8 cellular contexts compared by ENCODE assay signal in genomic region chr6:45710304-45710821, GRCh38.
DNase-seq lines count a peak whose midpoint lies in the region; ATAC-seq and TF ChIP-seq lines count a peak whose summit lies in the region.

No MANE protein-coding gene starts in this region.

- 71 to 77% methylated on average over 5 of the region's 5 CpGs for WGBS in lower leg skin, 2 donors

- peak overlapping the region; percentile 36 for H3K27ac ChIP-seq in SJSA1

- H3K4me1 ChIP-seq in SJSA1 (replicated peaks) = peaks cover 35% of the 10 kb centered on the region

- TF ChIP-seq CTCF in lower leg skin (IDR thresholded peaks at IDR 0.05) (no peak), mesothelial cell of epicardium (IDR thresholded peaks at IDR 0.05; ENCODE audit: unreplicated experiment) (no peak)

- no peaks in the 10 kb centered on the region for H3K36me3 Mint-ChIP-seq in dendritic cell treated with granulocyte-macrophage colony-stimulating factor and Interleukin-4, amounts not matched to agents 40 ng/mL and 50 ng/mL, for 4 days (ENCODE audit: low read depth)
- H3K36me3 Mint-ChIP-seq in stimulated activated naive B cell treated with anti-CD40 and anti-IgM and Interleukin-4, amounts not matched to agents 10 μg/mL and 1 μg/mL and 100 μg/mL, for 72 hours = no peaks in the 10 kb centered on the region
- H3K36me3 Mint-ChIP-seq in mesothelial cell of epicardium = no peaks in the 10 kb centered on the region

- DNase-seq in SJSA1 (ENCODE audit: low read depth in 1 of 2, low spot score in 2 of 2) = peak; percentile 64 to 77
- peak; percentile 65 for DNase-seq in stimulated activated naive B cell treated with anti-CD40 and anti-IgM and Interleukin-4, amounts not matched to agents 10 μg/mL and 1 μg/mL and 100 μg/mL, for 72 hours
- DNase-seq in lower leg skin (ENCODE audit: low spot score in 2 of 2) = no peak
- no peak for DNase-seq in NCI-H82 treated with DMSO at 0.1 percent for 48 hours (lab: John Stamatoyannopoulos, UW; ENCODE audit: unreplicated experiment)
- no peak for DNase-seq in mesothelial cell of epicardium (ENCODE audit: low spot score in 2 of 2, unreplicated experiment in 2 of 2)

- ATAC-seq in GM19035 (IDR thresholded peaks at IDR 0.05; ENCODE audit: unreplicated experiment) = peak; percentile 74
- peak; percentile 78 for ATAC-seq in HG02943 (IDR thresholded peaks at IDR 0.05; ENCODE audit: low read depth, unreplicated experiment)
- ATAC-seq in stimulated activated naive B cell treated with anti-CD40 and anti-IgM and Interleukin-4, amounts not matched to agents 10 μg/mL and 1 μg/mL and 100 μg/mL, for 72 hours (replicated peaks) = peak; percentile 78 to 79

- intact Hi-C loops in dendritic cell treated with granulocyte-macrophage colony-stimulating factor and Interleukin-4, amounts not matched to agents 40 ng/mL and 50 ng/mL, for 4 days (cut with micrococcal nuclease) = loop anchor here (5.0 kb wide), 2 partner anchors 333 to 1233 kb away; partner anchors contain the start of gene SUPT3H
- intact Hi-C loops in lower leg skin (cut with DNase I; ENCODE audit: low total_unique reads) = loop anchor here (5.0 to 10.0 kb wide), 2 partner anchors 286 to 998 kb away; no protein-coding TSS in a partner anchor

- H3K9me3 ChIP-seq in SJSA1 (replicated peaks) = no peaks in the 10 kb centered on the region

- H3K27me3 ChIP-seq in SJSA1 (replicated peaks) = no peaks in the 10 kb centered on the region

- H3K36me3 ChIP-seq in SJSA1 = no peaks in the 10 kb centered on the region

- no peaks in the 10 kb centered on the region for H3K27me3 Mint-ChIP-seq in dendritic cell treated with granulocyte-macrophage colony-stimulating factor and Interleukin-4, amounts not matched to agents 40 ng/mL and 50 ng/mL, for 4 days
- H3K27me3 Mint-ChIP-seq in stimulated activated naive B cell treated with anti-CD40 and anti-IgM and Interleukin-4, amounts not matched to agents 10 μg/mL and 1 μg/mL and 100 μg/mL, for 72 hours = peaks cover 0 to 8% of the 10 kb centered on the region in 2 donors
- peaks cover 1% of the 10 kb centered on the region for H3K27me3 Mint-ChIP-seq in mesothelial cell of epicardium (ENCODE audit: low read depth)

- H3K27ac Mint-ChIP-seq in dendritic cell treated with granulocyte-macrophage colony-stimulating factor and Interleukin-4, amounts not matched to agents 40 ng/mL and 50 ng/mL, for 4 days = peak overlapping the region; percentile 77
- H3K27ac Mint-ChIP-seq in stimulated activated naive B cell treated with anti-CD40 and anti-IgM and Interleukin-4, amounts not matched to agents 10 μg/mL and 1 μg/mL and 100 μg/mL, for 72 hours = peak overlapping the region; percentile 92
- H3K27ac Mint-ChIP-seq in mesothelial cell of epicardium = no peak overlapping the region

- peaks cover 31% of the 10 kb centered on the region for H3K4me1 Mint-ChIP-seq in dendritic cell treated with granulocyte-macrophage colony-stimulating factor and Interleukin-4, amounts not matched to agents 40 ng/mL and 50 ng/mL, for 4 days (ENCODE audit: low read depth)
- peaks cover 28 to 42% of the 10 kb centered on the region in 2 donors for H3K4me1 Mint-ChIP-seq in stimulated activated naive B cell treated with anti-CD40 and anti-IgM and Interleukin-4, amounts not matched to agents 10 μg/mL and 1 μg/mL and 100 μg/mL, for 72 hours
- H3K4me1 Mint-ChIP-seq in mesothelial cell of epicardium = peaks cover 15% of the 10 kb centered on the region

- H3K4me3 ChIP-seq in SJSA1 = no peak overlapping the region
- no peak overlapping the region for H3K4me3 ChIP-seq in lower leg skin (ENCODE audit: low read depth, poor library complexity, severe bottlenecking)

- H3K4me3 Mint-ChIP-seq in dendritic cell treated with granulocyte-macrophage colony-stimulating factor and Interleukin-4, amounts not matched to agents 40 ng/mL and 50 ng/mL, for 4 days = no peak overlapping the region
- no peak overlapping the region for H3K4me3 Mint-ChIP-seq in stimulated activated naive B cell treated with anti-CD40 and anti-IgM and Interleukin-4, amounts not matched to agents 10 μg/mL and 1 μg/mL and 100 μg/mL, for 72 hours
- no peak overlapping the region for H3K4me3 Mint-ChIP-seq in mesothelial cell of epicardium

- no peaks in the 10 kb centered on the region for H3K9me3 Mint-ChIP-seq in dendritic cell treated with granulocyte-macrophage colony-stimulating factor and Interleukin-4, amounts not matched to agents 40 ng/mL and 50 ng/mL, for 4 days
- H3K9me3 Mint-ChIP-seq in stimulated activated naive B cell treated with anti-CD40 and anti-IgM and Interleukin-4, amounts not matched to agents 10 μg/mL and 1 μg/mL and 100 μg/mL, for 72 hours = no peaks in the 10 kb centered on the region
- H3K9me3 Mint-ChIP-seq in mesothelial cell of epicardium = no peaks in the 10 kb centered on the region

- no peak for TF ChIP-seq POLR2A in lower leg skin (IDR thresholded peaks at IDR 0.05)

Comparison
In these comparisons a context has a peak if more than half of its experiments do, and no peak if none do; other contexts are left out.
1. DNase-seq: peak in SJSA1 (2 of 2) and stimulated activated naive B cell treated with anti-CD40 and anti-IgM and Interleukin-4, amounts not matched to agents 10 μg/mL and 1 μg/mL and 100 μg/mL, for 72 hours (single experiment); none in lower leg skin (0 of 2), NCI-H82 treated with DMSO at 0.1 percent for 48 hours (single experiment) and mesothelial cell of epicardium (0 of 2).
2. Peak in every context shown above with its lines, with median percentiles within 50 percentile points of each other: ATAC-seq.